Comparison of ENCODE assay signal across 1 cellular context in genomic region chr1:21774835-21775541, GRCh38.
TF ChIP-seq lines count a peak whose summit lies in the region.

No MANE protein-coding gene starts in this region.

TF ChIP-seq in HEK293, 187 proteins besides CTCF, POLR2A, EP300 and RAD21 (continued from another document):
- TF ChIP-seq ZNF354C (tag by site-specific recombination; IDR thresholded peaks at IDR 0.05; ENCODE audit: borderline replicate concordance, low read depth) (no peak), KLF16 (tag by site-specific recombination; IDR thresholded peaks at IDR 0.05) (no peak), ZNF600 (tag by site-specific recombination; IDR thresholded peaks at IDR 0.05) (no peak), ZNF112 (tag by site-specific recombination; IDR thresholded peaks at IDR 0.05) (no peak), WT1 (tag by site-specific recombination; IDR thresholded peaks at IDR 0.05) (no peak), ZNF274 (IDR thresholded peaks at IDR 0.05; ENCODE audit: low read length) (no peak), ZNF274 (tag by site-specific recombination; IDR thresholded peaks at IDR 0.05; ENCODE audit: borderline replicate concordance) (no peak), ZNF837 (tag by site-specific recombination; IDR thresholded peaks at IDR 0.05) (no peak), IKZF3 (tag by site-specific recombination; IDR thresholded peaks at IDR 0.05) (no peak), SETDB1 (IDR thresholded peaks at IDR 0.05; ENCODE audit: insufficient read length, low read length) (no peak), ZNF169 (tag by site-specific recombination; IDR thresholded peaks at IDR 0.05) (no peak), ZNF292 (tag by site-specific recombination; IDR thresholded peaks at IDR 0.05; ENCODE audit: borderline replicate concordance, low read depth) (0 out of 2 replicates have a peak, but pooled peaks have one; percentile 41), ZNF596 (tag by site-specific recombination; IDR thresholded peaks at IDR 0.05) (no peak), ZNF514 (tag by site-specific recombination; IDR thresholded peaks at IDR 0.05) (no peak), ZNF843 (tag by site-specific recombination; IDR thresholded peaks at IDR 0.05) (no peak), ZBTB44 (tag by site-specific recombination; IDR thresholded peaks at IDR 0.05) (no peak), ZNF623 (tag by site-specific recombination; IDR thresholded peaks at IDR 0.05) (peak; percentile 74), KLF1 (tag by site-specific recombination; IDR thresholded peaks at IDR 0.05) (no peak), ZNF449 (tag by site-specific recombination; IDR thresholded peaks at IDR 0.05) (no peak), ZNF585B (tag by site-specific recombination; IDR thresholded peaks at IDR 0.05) (no peak), ZNF175 (tag by site-specific recombination; IDR thresholded peaks at IDR 0.05) (no peak), SALL2 (tag by site-specific recombination; IDR thresholded peaks at IDR 0.05; ENCODE audit: borderline replicate concordance) (no peak), ZBTB8A (tag by site-specific recombination; IDR thresholded peaks at IDR 0.05) (peak; percentile 67), ZNF529 (tag by site-specific recombination; IDR thresholded peaks at IDR 0.05; ENCODE audit: insufficient replicate concordance) (no peak), ZFP3 (tag by site-specific recombination; IDR thresholded peaks at IDR 0.05; ENCODE audit: low read depth) (no peak), ZNF747 (tag by site-specific recombination; IDR thresholded peaks at IDR 0.05) (no peak), ZBTB11 (tag by site-specific recombination; conservative IDR thresholded peaks at IDR 0.05; ENCODE audit: low read depth) (peak; percentile 72), ZFP41 (tag by site-specific recombination; IDR thresholded peaks at IDR 0.05; ENCODE audit: borderline replicate concordance) (no peak), ZNF302 (tag by site-specific recombination; IDR thresholded peaks at IDR 0.05; ENCODE audit: low read depth) (no peak), ZIC2 (tag by site-specific recombination; IDR thresholded peaks at IDR 0.05) (no peak), ZNF202 (tag by site-specific recombination; IDR thresholded peaks at IDR 0.05; ENCODE audit: borderline replicate concordance) (no peak), ZBTB7A (tag by site-specific recombination; IDR thresholded peaks at IDR 0.05; ENCODE audit: low read depth) (no peak), ZBTB48 (tag by site-specific recombination; IDR thresholded peaks at IDR 0.05) (no peak), ZNF16 (tag by site-specific recombination; IDR thresholded peaks at IDR 0.05; ENCODE audit: low read depth) (no peak), ZNF138 (tag by site-specific recombination; IDR thresholded peaks at IDR 0.05; ENCODE audit: borderline replicate concordance) (no peak), ZNF660 (tag by site-specific recombination; IDR thresholded peaks at IDR 0.05) (no peak), KLF9 (tag by site-specific recombination; IDR thresholded peaks at IDR 0.05; ENCODE audit: low read depth) (no peak), ZNF146 (tag by site-specific recombination; IDR thresholded peaks at IDR 0.05) (no peak), ZNF549 (tag by site-specific recombination; IDR thresholded peaks at IDR 0.05) (no peak), RBAK (tag by site-specific recombination; IDR thresholded peaks at IDR 0.05) (peak; percentile 42; the same call in 1 of the 2 replicates), ZNF707 (tag by site-specific recombination; IDR thresholded peaks at IDR 0.05) (no peak), GLI4 (tag by site-specific recombination; IDR thresholded peaks at IDR 0.05) (no peak), ZNF677 (tag by site-specific recombination; IDR thresholded peaks at IDR 0.05) (no peak), ZNF558 (tag by site-specific recombination; IDR thresholded peaks at IDR 0.05) (peak; percentile 70), ZNF629 (tag by site-specific recombination; IDR thresholded peaks at IDR 0.05) (peak; percentile 45; the same call in 1 of the 2 replicates)
- TF ChIP-seq, protein P1, sequence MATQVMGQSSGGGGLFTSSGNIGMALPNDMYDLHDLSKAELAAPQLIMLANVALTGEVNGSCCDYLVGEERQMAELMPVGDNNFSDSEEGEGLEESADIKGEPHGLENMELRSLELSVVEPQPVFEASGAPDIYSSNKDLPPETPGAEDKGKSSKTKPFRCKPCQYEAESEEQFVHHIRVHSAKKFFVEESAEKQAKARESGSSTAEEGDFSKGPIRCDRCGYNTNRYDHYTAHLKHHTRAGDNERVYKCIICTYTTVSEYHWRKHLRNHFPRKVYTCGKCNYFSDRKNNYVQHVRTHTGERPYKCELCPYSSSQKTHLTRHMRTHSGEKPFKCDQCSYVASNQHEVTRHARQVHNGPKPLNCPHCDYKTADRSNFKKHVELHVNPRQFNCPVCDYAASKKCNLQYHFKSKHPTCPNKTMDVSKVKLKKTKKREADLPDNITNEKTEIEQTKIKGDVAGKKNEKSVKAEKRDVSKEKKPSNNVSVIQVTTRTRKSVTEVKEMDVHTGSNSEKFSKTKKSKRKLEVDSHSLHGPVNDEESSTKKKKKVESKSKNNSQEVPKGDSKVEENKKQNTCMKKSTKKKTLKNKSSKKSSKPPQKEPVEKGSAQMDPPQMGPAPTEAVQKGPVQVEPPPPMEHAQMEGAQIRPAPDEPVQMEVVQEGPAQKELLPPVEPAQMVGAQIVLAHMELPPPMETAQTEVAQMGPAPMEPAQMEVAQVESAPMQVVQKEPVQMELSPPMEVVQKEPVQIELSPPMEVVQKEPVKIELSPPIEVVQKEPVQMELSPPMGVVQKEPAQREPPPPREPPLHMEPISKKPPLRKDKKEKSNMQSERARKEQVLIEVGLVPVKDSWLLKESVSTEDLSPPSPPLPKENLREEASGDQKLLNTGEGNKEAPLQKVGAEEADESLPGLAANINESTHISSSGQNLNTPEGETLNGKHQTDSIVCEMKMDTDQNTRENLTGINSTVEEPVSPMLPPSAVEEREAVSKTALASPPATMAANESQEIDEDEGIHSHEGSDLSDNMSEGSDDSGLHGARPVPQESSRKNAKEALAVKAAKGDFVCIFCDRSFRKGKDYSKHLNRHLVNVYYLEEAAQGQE (tag by site-specific recombination; IDR thresholded peaks at IDR 0.05) = peak; percentile 63
- TF ChIP-seq, protein P2, sequence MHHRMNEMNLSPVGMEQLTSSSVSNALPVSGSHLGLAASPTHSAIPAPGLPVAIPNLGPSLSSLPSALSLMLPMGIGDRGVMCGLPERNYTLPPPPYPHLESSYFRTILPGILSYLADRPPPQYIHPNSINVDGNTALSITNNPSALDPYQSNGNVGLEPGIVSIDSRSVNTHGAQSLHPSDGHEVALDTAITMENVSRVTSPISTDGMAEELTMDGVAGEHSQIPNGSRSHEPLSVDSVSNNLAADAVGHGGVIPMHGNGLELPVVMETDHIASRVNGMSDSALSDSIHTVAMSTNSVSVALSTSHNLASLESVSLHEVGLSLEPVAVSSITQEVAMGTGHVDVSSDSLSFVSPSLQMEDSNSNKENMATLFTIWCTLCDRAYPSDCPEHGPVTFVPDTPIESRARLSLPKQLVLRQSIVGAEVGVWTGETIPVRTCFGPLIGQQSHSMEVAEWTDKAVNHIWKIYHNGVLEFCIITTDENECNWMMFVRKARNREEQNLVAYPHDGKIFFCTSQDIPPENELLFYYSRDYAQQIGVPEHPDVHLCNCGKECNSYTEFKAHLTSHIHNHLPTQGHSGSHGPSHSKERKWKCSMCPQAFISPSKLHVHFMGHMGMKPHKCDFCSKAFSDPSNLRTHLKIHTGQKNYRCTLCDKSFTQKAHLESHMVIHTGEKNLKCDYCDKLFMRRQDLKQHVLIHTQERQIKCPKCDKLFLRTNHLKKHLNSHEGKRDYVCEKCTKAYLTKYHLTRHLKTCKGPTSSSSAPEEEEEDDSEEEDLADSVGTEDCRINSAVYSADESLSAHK (tag by site-specific recombination; IDR thresholded peaks at IDR 0.05) = no peak
